ENCODE assay signal across 8 cellular contexts in the genomic region with DNA sequence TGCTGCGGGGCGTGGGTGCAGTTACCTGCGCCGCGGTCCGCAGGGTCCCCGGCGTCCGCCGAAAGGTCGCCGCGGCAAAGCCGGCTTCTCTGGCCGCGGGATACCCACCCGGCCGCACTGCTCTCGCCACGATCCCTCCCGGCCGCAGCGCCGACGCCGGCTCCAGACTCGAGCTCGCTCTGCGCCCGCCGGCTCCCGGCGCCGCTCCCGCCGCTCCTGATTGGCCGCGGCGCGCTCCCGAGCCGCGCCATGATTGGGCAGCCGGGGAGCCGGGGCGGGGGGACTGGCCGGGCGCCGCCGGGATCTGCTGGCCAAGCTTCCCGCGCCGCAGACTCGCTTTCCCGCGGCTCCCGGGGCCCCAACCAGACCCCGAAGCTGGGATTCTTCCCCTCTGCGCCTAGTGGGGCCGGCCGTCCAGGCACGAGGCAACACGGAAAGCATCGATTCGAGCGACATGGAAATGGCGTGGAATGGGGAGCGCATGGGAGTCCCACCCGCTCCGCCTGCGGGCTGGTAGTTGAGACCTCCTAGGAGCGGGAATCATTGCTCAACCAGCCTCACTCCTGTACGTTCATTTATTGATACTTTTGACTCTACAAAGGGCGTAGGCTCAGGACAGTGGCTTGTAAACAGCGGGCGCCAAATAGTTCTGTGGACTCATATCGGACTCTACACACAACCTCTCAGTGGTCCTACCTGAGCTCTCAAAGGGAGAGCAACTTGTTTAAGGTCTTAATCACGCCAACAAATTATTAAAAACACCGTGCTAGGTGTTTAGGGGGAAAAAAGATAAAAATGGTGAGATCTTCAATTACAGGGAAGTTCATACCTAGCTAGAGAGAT. TPM values are rescaled to one million over a fixed set of nuclear protein-coding genes. Genes with fewer than 3 reads are reported as not detected.
DNase-seq lines count a peak whose midpoint lies in the region; ATAC-seq, FAIRE-seq and TF ChIP-seq lines count a peak whose summit lies in the region.

No MANE protein-coding gene starts in this region.

- peak overlapping the region; percentile 93 for H2AFZ ChIP-seq in K562 (ENCODE audit: low read depth, low read length)

- H3K9me1 ChIP-seq in K562 (ENCODE audit: control insufficient read depth, insufficient read depth, low read length): no peaks in the 10 kb centered on the region

- H3K4me1 Mint-ChIP-seq in T-cell: peaks cover 15 to 17% (median 17%) of the 10 kb centered on the region in 3 donors

- TF ChIP-seq EP300 in K562 (IDR thresholded peaks at IDR 0.05; ENCODE audit: low read length): no peak

- intact Hi-C loops in K562 (cut with micrococcal nuclease): no loop called here
- intact Hi-C loops in prostate gland (cut with DNase I): no loop called here

- FAIRE-seq in K562 (lab: Jason Lieb, UNC): no peak

- H3K79me2 ChIP-seq in K562 (ENCODE audit: control insufficient read depth, insufficient read depth, low read length): peaks cover 53% of the 10 kb centered on the region

- H3K9me3 ChIP-seq in K562 (replicated peaks; ENCODE audit: control insufficient read depth, insufficient read depth, low read depth, low read length) (no peaks in the 10 kb centered on the region), prostate gland (no peaks in the 10 kb centered on the region)

- DNase-seq in ELF-1 (ENCODE audit: low read depth, low spot score): peak; percentile 84
- DNase-seq in H4 (ENCODE audit: low spot score): peak; percentile 29
- DNase-seq in LoVo (ENCODE audit: low spot score): peak; percentile 84
- peak in 15 of 34 experiments; percentile 1 to 21 (median 7) for DNase-seq in T-cell
- peak; percentile 86 to 94 (median 92) for DNase-seq in K562 (ENCODE audit: extremely low read depth in 1 of 4, low spot score in 3 of 4)
- peak; percentile 58 to 61 for DNase-seq in hippocampal formation (lab: John Stamatoyannopoulos, UW)
- peak; percentile 66 for DNase-seq in prostate gland (ENCODE audit: low spot score)
- no peak for DNase-seq in SKM-1 (lab: John Stamatoyannopoulos, UW; ENCODE audit: unreplicated experiment)

- H3K9ac ChIP-seq in K562 (ENCODE audit: insufficient read depth in 1 of 2, low read depth in 2 of 2, low read length in 2 of 2): peak overlapping the region; percentile 82 to 93

- H3K4me3 Mint-ChIP-seq in T-cell: peak overlapping the region; percentile 66 to 91 (median 72)

- WGBS in K562 (ENCODE audit: insufficient coverage, low coverage, missing lambda C conversion rate): under 1% methylated on average over 23 of the region's 79 CpGs
- 2% methylated on average over 21 of the region's 79 CpGs for WGBS in prostate gland

- POLR2A ChIA-PET in T-cell (lab: Charles Lee) (no interaction called here), K562 (lab: Yijun Ruan, JAX) (interaction anchor here (0.6 to 2.0 kb wide), 4 partner anchors 11 to 215 kb away, joined by 3 to 6 read pairs (median 4); a partner anchor contains a TSS)

- in situ Hi-C loops in K562 (cut with MboI): no loop called here

- H3K27ac Mint-ChIP-seq in T-cell: no peak overlapping the region

- TF ChIP-seq POLR2A in K562 (conservative IDR thresholded peaks at IDR 0.05) (peak; percentile 68), prostate gland (IDR thresholded peaks at IDR 0.05) (no peak)

- TF ChIP-seq RAD21 in K562 (CRISPR knock-in tag; conservative IDR thresholded peaks at IDR 0.05 in 1 of 2, IDR thresholded peaks at IDR 0.05 in 1 of 2): no peak

- peaks cover 20 to 33% of the 10 kb centered on the region in 2 experiments for H3K4me1 ChIP-seq in K562 (replicated peaks in 1 of 2; ENCODE audit: control insufficient read depth in 2 of 2, insufficient read depth in 2 of 2, low read length in 2 of 2)
- H3K4me1 ChIP-seq in prostate gland (replicated peaks): no peaks in the 10 kb centered on the region

- H3K4me3 ChIP-seq in K562: peak overlapping the region; percentile 59
- peak overlapping the region; percentile 39 to 48 for H3K4me3 ChIP-seq in prostate gland

- H3K27ac ChIP-seq in K562 (ENCODE audit: extremely low read depth, low read depth, low read length) (peak overlapping the region; percentile 82), prostate gland (no peak overlapping the region)

- H3K36me3 ChIP-seq in K562 (ENCODE audit: control insufficient read depth, insufficient read depth, low read length) (peaks cover 15% of the 10 kb centered on the region), prostate gland (no peaks in the 10 kb centered on the region)

- no peaks in the 10 kb centered on the region for H4K20me1 ChIP-seq in K562 (replicated peaks; ENCODE audit: control insufficient read depth, insufficient read depth, low read length)

- H3K9me3 Mint-ChIP-seq in T-cell: no peaks in the 10 kb centered on the region

- CTCF ChIA-PET in T-cell (lab: Charles Lee) (no interaction called here), K562 (lab: Yijun Ruan, JAX; ENCODE audit: low intra/inter-chr PET ratio) (no interaction called here)

- H3K36me3 Mint-ChIP-seq in T-cell: no peaks in the 10 kb centered on the region

- peaks cover 62 to 80% of the 10 kb centered on the region in 2 donors for H3K27me3 Mint-ChIP-seq in T-cell

- BruUV-seq in K562 (replicated peaks; lab: Mats Ljungman, UMichigan): TSS peak; percentile 84

- ATAC-seq in T-cell (replicated peaks in 1 of 4) (peak; percentile 72 to 86 (median 76)), K562 (peak; percentile 92)

- H3K4me2 ChIP-seq in K562 (ENCODE audit: insufficient read depth, low read length): peak overlapping the region; percentile 88

- no peaks in the 10 kb centered on the region for H3K27me3 ChIP-seq in K562 (ENCODE audit: control insufficient read depth in 2 of 2, insufficient read depth in 2 of 2, low read length in 2 of 2)
- no peaks in the 10 kb centered on the region for H3K27me3 ChIP-seq in prostate gland (replicated peaks; ENCODE audit: insufficient read depth)

- TF ChIP-seq CTCF in K562 (IDR thresholded peaks at IDR 0.05 in 2 of 3, conservative IDR thresholded peaks at IDR 0.05 in 1 of 3; ENCODE audit: insufficient read depth in 2 of 3, low read depth in 1 of 3, low read length in 3 of 3) (no peak), prostate gland (IDR thresholded peaks at IDR 0.05) (no peak)

TF ChIP-seq in K562, 482 proteins besides CTCF, POLR2A, EP300 and RAD21 (continues in another document):
- peak; percentile 14; the same call in 1 of the 2 replicates for TF ChIP-seq CEBPB (tag; IDR thresholded peaks at IDR 0.05)
- peak; percentile 48 for TF ChIP-seq TAF1 (IDR thresholded peaks at IDR 0.05; ENCODE audit: control insufficient read depth, extremely low read depth, insufficient read depth, low read length, severe bottlenecking)
- peak in 1 of 2 experiments; percentile 22; a peak in 1 of 4 replicates for TF ChIP-seq HDAC1 (IDR thresholded peaks at IDR 0.05)
- no peak for TF ChIP-seq RAD51 (IDR thresholded peaks at IDR 0.05; ENCODE audit: borderline replicate concordance, low read depth)
- TF ChIP-seq RBM34 (IDR thresholded peaks at IDR 0.05; ENCODE audit: borderline replicate concordance, insufficient read depth, low read length): no peak
- TF ChIP-seq, protein P1, sequence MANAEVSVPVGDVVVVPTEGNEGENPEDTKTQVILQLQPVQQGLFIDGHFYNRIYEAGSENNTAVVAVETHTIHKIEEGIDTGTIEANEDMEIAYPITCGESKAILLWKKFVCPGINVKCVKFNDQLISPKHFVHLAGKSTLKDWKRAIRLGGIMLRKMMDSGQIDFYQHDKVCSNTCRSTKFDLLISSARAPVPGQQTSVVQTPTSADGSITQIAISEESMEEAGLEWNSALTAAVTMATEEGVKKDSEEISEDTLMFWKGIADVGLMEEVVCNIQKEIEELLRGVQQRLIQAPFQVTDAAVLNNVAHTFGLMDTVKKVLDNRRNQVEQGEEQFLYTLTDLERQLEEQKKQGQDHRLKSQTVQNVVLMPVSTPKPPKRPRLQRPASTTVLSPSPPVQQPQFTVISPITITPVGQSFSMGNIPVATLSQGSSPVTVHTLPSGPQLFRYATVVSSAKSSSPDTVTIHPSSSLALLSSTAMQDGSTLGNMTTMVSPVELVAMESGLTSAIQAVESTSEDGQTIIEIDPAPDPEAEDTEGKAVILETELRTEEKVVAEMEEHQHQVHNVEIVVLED (CRISPR knock-in tag; IDR thresholded peaks at IDR 0.05): peak; percentile 53
- TF ChIP-seq CXXC5 (CRISPR knock-in tag; IDR thresholded peaks at IDR 0.05): peak; percentile 85
- TF ChIP-seq CTBP1 (IDR thresholded peaks at IDR 0.05; ENCODE audit: borderline replicate concordance): peak; percentile 19; the same call in 1 of the 2 replicates
- no peak for TF ChIP-seq ZNF217 (CRISPR knock-in tag; IDR thresholded peaks at IDR 0.05)
- TF ChIP-seq MAZ (CRISPR knock-in tag; conservative IDR thresholded peaks at IDR 0.05 in 1 of 2, IDR thresholded peaks at IDR 0.05 in 1 of 2): peak in 1 of 2 experiments; percentile 47; a peak in 1 of 4 replicates
- no peak for TF ChIP-seq RFX5 (IDR thresholded peaks at IDR 0.05; ENCODE audit: low read depth, low read length)
- TF ChIP-seq POLR2AphosphoS5 (IDR thresholded peaks at IDR 0.05; ENCODE audit: control insufficient read depth, insufficient read depth, low read depth, low read length): peak; percentile 55
- no peak for TF ChIP-seq NFRKB (IDR thresholded peaks at IDR 0.05; ENCODE audit: low read depth)
- no peak for TF ChIP-seq ZNF354B (CRISPR knock-in tag; IDR thresholded peaks at IDR 0.05)

RNA-seq across cellular contexts. Expression of a gene that starts 36.4 kb away (rescaled TPM):
- total RNA-seq in H4 (2014; rRNA removed; shearing (Covaris generic)): 6.3 and 6.9 TPM in 2 replicates
- 1 to 10 TPM in 1 of 5 donors, under 1 TPM in 4; 0.22 to 1.8 (median 0.40) TPM for total RNA-seq in T-cell
- total RNA-seq in K562 (2011; cell fraction: chromatin; rRNA removed; ENCODE audit: low replicate concordance): 206 and 247 TPM in 2 replicates
- 93.6 and 103 TPM in 2 replicates for total RNA-seq in K562 (2011; cell fraction: nucleolus; rRNA removed)
- total RNA-seq in K562 (2011; cell fraction: nucleoplasm; rRNA removed): 120 and 144 TPM in 2 replicates
- 54.6 and 61.6 TPM in 2 replicates for total RNA-seq in K562 (2014; rRNA removed)
- 90.6 and 106 TPM in 2 replicates for total RNA-seq in K562 (2014; rRNA removed; fragmentation: Illumina TruSeq; extraction: Trizol)
- 68.5 and 69.6 TPM in 2 replicates for total RNA-seq in K562 (2015; rRNA removed; fragmentation: Illumina TruSeq; extraction: Trizol)
- 89.4 and 99.3 TPM in 2 replicates for total RNA-seq in K562 (2021)
- polyA plus RNA-seq in K562 (2011; rRNA removed): 53.5 and 54.6 TPM in 2 replicates
- polyA plus RNA-seq in K562 (2011; cell fraction: cytosol; rRNA removed): 28.3 and 33.4 TPM in 2 replicates
- polyA plus RNA-seq in K562 (2011; cell fraction: nucleus; rRNA removed): 48.4 and 72.1 TPM in 2 replicates
- polyA plus RNA-seq in K562 (2012): 18.9 and 21.5 TPM in 2 replicates
- 24.1 and 24.8 TPM in 2 replicates for polyA plus RNA-seq in K562 (2014; fragmentation: Illumina TruSeq; extraction: Trizol)
- polyA plus RNA-seq in K562 (2014; fragmentation: Nextera tagmentation; extraction: Ambion mirVana): 10 to 100 TPM in 1 of 2 experiments, 1 to 10 TPM in 1; 7.8 to 30.2 TPM
- polyA plus RNA-seq in K562 (2014; rRNA removed): 20.2 and 24.9 TPM in 2 replicates
- 207 and 259 TPM in 2 replicates for polyA minus RNA-seq in K562 (2011; rRNA and poly(A)+ RNA removed)
- polyA minus RNA-seq in K562 (2011; cell fraction: cytosol; rRNA and poly(A)+ RNA removed): 91.1 and 132 TPM in 2 replicates
- polyA minus RNA-seq in K562 (2011; cell fraction: nucleus; rRNA and poly(A)+ RNA removed): 127 and 151 TPM in 2 replicates
- 10 to 100 TPM; 12.7 to 23.8 TPM for total RNA-seq in prostate gland
